ENCODE assay signal across 1 cellular context in genomic region chr6:149903938-149904611, GRCh38.
A peak's percentile ranks its signal among the peaks of the same experiment; 100 is the strongest.
TF ChIP-seq lines count a peak whose summit lies in the region.

No MANE protein-coding gene starts in this region.

TF ChIP-seq in HepG2, 621 proteins besides CTCF, POLR2A, EP300 and RAD21 (continued from another document and continues in another):
- no peak for TF ChIP-seq ZNF121 (CRISPR knock-in tag; IDR thresholded peaks at IDR 0.05)
- peak; percentile 66 for TF ChIP-seq SMC3 (IDR thresholded peaks at IDR 0.05; ENCODE audit: low read length)
- no peak for TF ChIP-seq DDIT3 (CRISPR knock-in tag; IDR thresholded peaks at IDR 0.05)
- no peak for TF ChIP-seq PPARG (CRISPR knock-in tag; conservative IDR thresholded peaks at IDR 0.05)
- no peak for TF ChIP-seq SMAD1 (CRISPR knock-in tag; IDR thresholded peaks at IDR 0.05; ENCODE audit: borderline replicate concordance, low read depth)
- TF ChIP-seq SALL2 (CRISPR knock-in tag; IDR thresholded peaks at IDR 0.05), result no peak
- TF ChIP-seq FIP1L1 (IDR thresholded peaks at IDR 0.05; ENCODE audit: borderline replicate concordance, insufficient read depth, low read depth, low read length), result no peak
- no peak for TF ChIP-seq ZNF546 (CRISPR knock-in tag; conservative IDR thresholded peaks at IDR 0.05)
- TF ChIP-seq ZSCAN5A (CRISPR knock-in tag; IDR thresholded peaks at IDR 0.05; ENCODE audit: borderline replicate concordance), result no peak
- no peak for TF ChIP-seq ZNF235 (CRISPR knock-in tag; IDR thresholded peaks at IDR 0.05; ENCODE audit: borderline replicate concordance)
- no peak for TF ChIP-seq ZNF230 (CRISPR knock-in tag; IDR thresholded peaks at IDR 0.05)
- no peak for TF ChIP-seq MIER2 (CRISPR knock-in tag; IDR thresholded peaks at IDR 0.05)
- TF ChIP-seq TRAFD1 (CRISPR knock-in tag; IDR thresholded peaks at IDR 0.05; ENCODE audit: borderline replicate concordance), result no peak
- no peak for TF ChIP-seq JUND (CRISPR knock-in tag; IDR thresholded peaks at IDR 0.05)
- TF ChIP-seq XBP1 (CRISPR knock-in tag; IDR thresholded peaks at IDR 0.05), result no peak
- TF ChIP-seq HINFP (CRISPR knock-in tag; IDR thresholded peaks at IDR 0.05; ENCODE audit: low read depth), result peak; percentile 68; the same call in 1 of the 2 replicates
- TF ChIP-seq PHF8 (CRISPR knock-in tag; IDR thresholded peaks at IDR 0.05), result no peak
- no peak for TF ChIP-seq ZNF256 (CRISPR knock-in tag; conservative IDR thresholded peaks at IDR 0.05)
- TF ChIP-seq ARNTL (CRISPR knock-in tag; IDR thresholded peaks at IDR 0.05), result no peak
- TF ChIP-seq ZSCAN30 (CRISPR knock-in tag; IDR thresholded peaks at IDR 0.05), result no peak
- TF ChIP-seq ZNF30 (CRISPR knock-in tag; IDR thresholded peaks at IDR 0.05), result 0 out of 2 replicates have a peak, but pooled peaks have one; percentile 33
- no peak for TF ChIP-seq MYNN (CRISPR knock-in tag; IDR thresholded peaks at IDR 0.05; ENCODE audit: low read depth)
- no peak for TF ChIP-seq ZGPAT (CRISPR knock-in tag; IDR thresholded peaks at IDR 0.05)
- no peak for TF ChIP-seq PAXIP1 (CRISPR knock-in tag; conservative IDR thresholded peaks at IDR 0.05)
- no peak for TF ChIP-seq STAT6 (CRISPR knock-in tag; IDR thresholded peaks at IDR 0.05; ENCODE audit: borderline replicate concordance)
- no peak for TF ChIP-seq ZNF589 (CRISPR knock-in tag; conservative IDR thresholded peaks at IDR 0.05)
- no peak for TF ChIP-seq CC2D1A (CRISPR knock-in tag; IDR thresholded peaks at IDR 0.05)
- no peak for TF ChIP-seq DPF2 (CRISPR knock-in tag; IDR thresholded peaks at IDR 0.05; ENCODE audit: borderline replicate concordance, low read depth)
- no peak for TF ChIP-seq NONO (IDR thresholded peaks at IDR 0.05)
- TF ChIP-seq NONO (CRISPR knock-in tag; conservative IDR thresholded peaks at IDR 0.05), result no peak
- TF ChIP-seq GFI1 (CRISPR knock-in tag; IDR thresholded peaks at IDR 0.05; ENCODE audit: borderline replicate concordance), result no peak
- TF ChIP-seq ATF7 (IDR thresholded peaks at IDR 0.05), result no peak
- no peak for TF ChIP-seq ATF7 (CRISPR knock-in tag; IDR thresholded peaks at IDR 0.05)
- no peak for TF ChIP-seq E2F1 (CRISPR knock-in tag; IDR thresholded peaks at IDR 0.05)
- TF ChIP-seq ZNF784 (CRISPR knock-in tag; IDR thresholded peaks at IDR 0.05; ENCODE audit: borderline replicate concordance), result no peak
- TF ChIP-seq TGIF2 (CRISPR knock-in tag; IDR thresholded peaks at IDR 0.05), result peak; percentile 50; the same call in 1 of the 2 replicates
- TF ChIP-seq MAFG (CRISPR knock-in tag; IDR thresholded peaks at IDR 0.05), result no peak
- TF ChIP-seq ZNF275 (CRISPR knock-in tag; IDR thresholded peaks at IDR 0.05; ENCODE audit: borderline replicate concordance), result no peak
- no peak for TF ChIP-seq ZNF512B (CRISPR knock-in tag; IDR thresholded peaks at IDR 0.05; ENCODE audit: borderline replicate concordance)
- 0 out of 2 replicates have a peak, but pooled peaks have one; percentile 15 for TF ChIP-seq ZNF350 (CRISPR knock-in tag; IDR thresholded peaks at IDR 0.05; ENCODE audit: borderline replicate concordance, low read depth)
- no peak for TF ChIP-seq KLF15 (CRISPR knock-in tag; IDR thresholded peaks at IDR 0.05; ENCODE audit: borderline replicate concordance)
- no peak for TF ChIP-seq KDM5A (IDR thresholded peaks at IDR 0.05; ENCODE audit: borderline replicate concordance, low read length)
- TF ChIP-seq HHEX (CRISPR knock-in tag; IDR thresholded peaks at IDR 0.05), result no peak
- TF ChIP-seq NCOR1 (IDR thresholded peaks at IDR 0.05; ENCODE audit: borderline replicate concordance, low read length), result no peak
- no peak for TF ChIP-seq ZNF670 (CRISPR knock-in tag; IDR thresholded peaks at IDR 0.05; ENCODE audit: borderline replicate concordance)
